Comparison of ENCODE assay signal across 38 cellular contexts in genomic region chr2:149044500-149044899, GRCh38. TPM values are rescaled to one million over a fixed set of nuclear protein-coding genes. Genes with fewer than 3 reads are reported as not detected.
DNase-seq lines count a peak whose midpoint lies in the region; ATAC-seq, FAIRE-seq and TF ChIP-seq lines count a peak whose summit lies in the region.
"Had no signal": no experiment of that assay in that cellular context is flagged by ENCODE, and none has a peak within 500 bp of the region (broad histone marks: within the 10 kb centered on the region; RNA-seq: fewer than 3 reads in every experiment).

No MANE protein-coding gene starts in this region.

- no peaks in the 10 kb centered on the region for H3K79me2 ChIP-seq in K562 (ENCODE audit: control insufficient read depth, insufficient read depth, low read length)

- no peak overlapping the region for H3K4me2 ChIP-seq in K562 (ENCODE audit: insufficient read depth, low read length)
- H3K4me2 ChIP-seq: A549; BLaER1; BLaER1 treated with 17β-estradiol and CSF1 and Interleukin-3, amounts not matched to agents 10 nM and 100 nM had no signal

- H3K27me3 Mint-ChIP-seq in glutamatergic neuron (ENCODE audit: unreplicated experiment): peaks cover 5% of the 10 kb centered on the region

- DNase-seq in NCI-H226 (peak; percentile 40), OCI-M1 (lab: John Stamatoyannopoulos, UW) (peak; percentile 14), amniotic epithelial cell (ENCODE audit: low read depth) (peak; percentile 64), K562 (ENCODE audit: extremely low read depth in 1 of 4, low spot score in 3 of 4) (no peak), glutamatergic neuron (no peak)
- DNase-seq in stimulated activated naive CD4-positive, alpha-beta T cell treated with Interleukin-2 at 50 U/mL for 16 hours (lab: John Stamatoyannopoulos, UW): no peak
- DNase-seq in effector CD8-positive, alpha-beta T cell (lab: John Stamatoyannopoulos, UW): no peak
- DNase-seq: 8988T; ACHN; AML-193; BE2C; C1 segment of cervical spinal cord; Caco-2; Calu3; CD4-positive, alpha-beta memory T cell; CD4-positive, alpha-beta T cell; CD4-positive, CD25-positive, alpha-beta regulatory T cell; CD8-positive, alpha-beta memory T cell; CD8-positive, alpha-beta T cell; COR-L47; DMS 273 treated with DMSO at 0.1 percent for 48 hours; DMS153; DMS53; DMS79; DMS79 treated with DMSO at 0.1 percent for 48 hours; DND-41; EL had no signal

- BruUV-seq in K562 (replicated peaks; lab: Mats Ljungman, UMichigan): no TSS peak

- no peak overlapping the region for H3K27ac Mint-ChIP-seq in glutamatergic neuron (ENCODE audit: unreplicated experiment)
- H3K27ac Mint-ChIP-seq: B cell; CD14-positive monocyte; CD4-positive, alpha-beta memory T cell; CD4-positive, alpha-beta T cell; CD4-positive, CD25-positive, alpha-beta regulatory T cell; CD8-positive, alpha-beta memory T cell; CD8-positive, alpha-beta T cell had no signal

- H3K36me3 Mint-ChIP-seq in glutamatergic neuron (ENCODE audit: unreplicated experiment): peaks cover 15% of the 10 kb centered on the region
- H3K36me3 Mint-ChIP-seq: CD14-positive monocyte; CD4-positive, CD25-positive, alpha-beta regulatory T cell; CD8-positive, alpha-beta T cell had no signal

- no peak for TF ChIP-seq EP300 in K562 (IDR thresholded peaks at IDR 0.05; ENCODE audit: low read length)

- H3K4me3 Mint-ChIP-seq in glutamatergic neuron (ENCODE audit: unreplicated experiment): no peak overlapping the region
- H3K4me3 Mint-ChIP-seq: B cell; CD14-positive monocyte; CD4-positive, alpha-beta memory T cell; CD4-positive, alpha-beta T cell; CD4-positive, CD25-positive, alpha-beta regulatory T cell; CD8-positive, alpha-beta memory T cell; CD8-positive, alpha-beta T cell had no signal

- peaks cover 4% of the 10 kb centered on the region for H3K9me3 Mint-ChIP-seq in glutamatergic neuron (ENCODE audit: unreplicated experiment)

- no peaks in the 10 kb centered on the region for H3K36me3 ChIP-seq in K562 (ENCODE audit: control insufficient read depth, insufficient read depth, low read length)
- H3K36me3 ChIP-seq: BE2C; BLaER1; BLaER1 treated with 17β-estradiol and CSF1 and Interleukin-3, amounts not matched to agents 10 nM and 100 nM had no signal

- CTCF ChIA-PET in K562 (lab: Yijun Ruan, JAX; ENCODE audit: low intra/inter-chr PET ratio): interaction anchor here (1.1 kb wide), 1 partner anchor 8 kb away, joined by 3 read pairs; no protein-coding TSS in a partner anchor

- intact Hi-C loops in K562 (cut with micrococcal nuclease): no loop called here

- no peak for TF ChIP-seq POLR2A in K562 (conservative IDR thresholded peaks at IDR 0.05)

- H3K27me3 ChIP-seq in K562 (ENCODE audit: control insufficient read depth in 2 of 2, insufficient read depth in 2 of 2, low read length in 2 of 2): peaks cover 0 to 2% of the 10 kb centered on the region in 2 experiments; a peak in 2 of 5 replicates
- H3K27me3 ChIP-seq: BLaER1; BLaER1 treated with 17β-estradiol and CSF1 and Interleukin-3, amounts not matched to agents 10 nM and 100 nM had no signal

- no peaks in the 10 kb centered on the region for H3K4me1 ChIP-seq in K562 (replicated peaks in 1 of 2; ENCODE audit: control insufficient read depth in 2 of 2, insufficient read depth in 2 of 2, low read length in 2 of 2)
- H3K4me1 ChIP-seq: A549; BE2C; BLaER1; BLaER1 treated with 17β-estradiol and CSF1 and Interleukin-3, amounts not matched to agents 10 nM and 100 nM had no signal

- H3K4me3 ChIP-seq in K562: no peak overlapping the region
- H3K4me3 ChIP-seq: A549; BLaER1; BLaER1 treated with 17β-estradiol and CSF1 and Interleukin-3, amounts not matched to agents 10 nM and 100 nM had no signal

- TF ChIP-seq RAD21 in K562 (CRISPR knock-in tag; conservative IDR thresholded peaks at IDR 0.05 in 1 of 2, IDR thresholded peaks at IDR 0.05 in 1 of 2): no peak

- no peaks in the 10 kb centered on the region for H4K20me1 ChIP-seq in K562 (replicated peaks; ENCODE audit: control insufficient read depth, insufficient read depth, low read length)
- H4K20me1 ChIP-seq: BLaER1; BLaER1 treated with 17β-estradiol and CSF1 and Interleukin-3, amounts not matched to agents 10 nM and 100 nM had no signal

- no peak overlapping the region for H3K9ac ChIP-seq in K562 (ENCODE audit: insufficient read depth in 1 of 2, low read depth in 2 of 2, low read length in 2 of 2)
- H3K9ac ChIP-seq: BLaER1; BLaER1 treated with 17β-estradiol and CSF1 and Interleukin-3, amounts not matched to agents 10 nM and 100 nM had no signal

- no peaks in the 10 kb centered on the region for H3K9me1 ChIP-seq in K562 (ENCODE audit: control insufficient read depth, insufficient read depth, low read length)

- WGBS in K562 (ENCODE audit: insufficient coverage, low coverage, missing lambda C conversion rate): 5% methylated on average over 1 of the region's 1 CpG

- FAIRE-seq in K562 (lab: Jason Lieb, UNC): no peak
- FAIRE-seq: A204.1, A549, D721Med had no signal

- no peak overlapping the region for H2AFZ ChIP-seq in K562 (ENCODE audit: low read depth, low read length)

- in situ Hi-C loops in K562 (cut with MboI): no loop called here

- no peaks in the 10 kb centered on the region for H3K4me1 Mint-ChIP-seq in glutamatergic neuron (ENCODE audit: low read depth, unreplicated experiment)
- H3K4me1 Mint-ChIP-seq: CD14-positive monocyte; CD4-positive, alpha-beta memory T cell; CD4-positive, CD25-positive, alpha-beta regulatory T cell had no signal

- POLR2A ChIA-PET in K562 (lab: Yijun Ruan, JAX): no interaction called here

- no peaks in the 10 kb centered on the region for H3K9me3 ChIP-seq in K562 (replicated peaks; ENCODE audit: control insufficient read depth, insufficient read depth, low read depth, low read length)
- H3K9me3 ChIP-seq: A549, BE2C had no signal

- no peak for TF ChIP-seq CTCF in K562 (IDR thresholded peaks at IDR 0.05 in 2 of 3, conservative IDR thresholded peaks at IDR 0.05 in 1 of 3; ENCODE audit: insufficient read depth in 2 of 3, low read depth in 1 of 3, low read length in 3 of 3)
- no peak for TF ChIP-seq CTCF in glutamatergic neuron (IDR thresholded peaks at IDR 0.05; ENCODE audit: partially characterized antibody, unreplicated experiment)

- no peak for ATAC-seq in K562
- no peak for ATAC-seq in GM19452 (IDR thresholded peaks at IDR 0.05; ENCODE audit: unreplicated experiment)
- ATAC-seq: A549; CD8-positive, alpha-beta T cell had no signal

- no peak overlapping the region for H3K27ac ChIP-seq in K562 (ENCODE audit: extremely low read depth, low read depth, low read length)
- H3K27ac ChIP-seq: 22Rv1; A549; BLaER1; BLaER1 treated with 17β-estradiol and CSF1 and Interleukin-3, amounts not matched to agents 10 nM and 100 nM; C4-2B had no signal

TF ChIP-seq in K562, 482 proteins besides CTCF, POLR2A, EP300 and RAD21 (continues in another document):
- peak; percentile 53 for TF ChIP-seq TEAD4 (IDR thresholded peaks at IDR 0.05; ENCODE audit: low read length)
- no peak for TF ChIP-seq TEAD4 (CRISPR knock-in tag; IDR thresholded peaks at IDR 0.05; ENCODE audit: borderline replicate concordance)
- TF ChIP-seq ZNF766 (CRISPR knock-in tag; conservative IDR thresholded peaks at IDR 0.05): peak; percentile 98
- peak; percentile 54 to 58 for TF ChIP-seq KDM1A (IDR thresholded peaks at IDR 0.05)
- TF ChIP-seq CBFA2T3 (IDR thresholded peaks at IDR 0.05): peak; percentile 60; the same call in 1 of the 2 replicates
- peak; percentile 93 for TF ChIP-seq MEIS2 (IDR thresholded peaks at IDR 0.05; ENCODE audit: partially characterized antibody)
- TF ChIP-seq TAL1 (IDR thresholded peaks at IDR 0.05): peak; percentile 51
- TF ChIP-seq TCF3 (CRISPR knock-in tag; IDR thresholded peaks at IDR 0.05): peak; percentile 37; the same call in 1 of the 2 replicates
- no peak for TF ChIP-seq PRMT5 (CRISPR knock-in tag; IDR thresholded peaks at IDR 0.05)
- TF ChIP-seq RCOR1 (IDR thresholded peaks at IDR 0.05; ENCODE audit: borderline replicate concordance in 1 of 2, low read depth in 2 of 2, low read length in 2 of 2): peak in 1 of 2 experiments; percentile 52; a peak in 1 of 4 replicates
- TF ChIP-seq HDAC6 (IDR thresholded peaks at IDR 0.05; ENCODE audit: low read depth, low read length): no peak
- no peak for TF ChIP-seq GATA2 (CRISPR knock-in tag; IDR thresholded peaks at IDR 0.05)
- TF ChIP-seq ARID1B (IDR thresholded peaks at IDR 0.05): peak; percentile 65
- TF ChIP-seq HDAC1 (IDR thresholded peaks at IDR 0.05): 0 out of 4 replicates have a peak, but pooled peaks of 1 of the 2 experiments have one; percentile 36
- TF ChIP-seq SOX6 (IDR thresholded peaks at IDR 0.05): peak; percentile 54; the same call in 1 of the 2 replicates
- TF ChIP-seq CBFA2T2 (conservative IDR thresholded peaks at IDR 0.05): peak; percentile 23; the same call in 1 of the 2 replicates
- TF ChIP-seq ZC3H8 (IDR thresholded peaks at IDR 0.05): no peak
- TF ChIP-seq MTA2 (IDR thresholded peaks at IDR 0.05; ENCODE audit: low read depth): 0 out of 2 replicates have a peak, but pooled peaks have one; percentile 24

RNA-seq across cellular contexts. Expression of gene LYPD6B, which starts 6.0 kb away (rescaled TPM):
- total RNA-seq in K562 (2011; cell fraction: chromatin; rRNA removed; ENCODE audit: low replicate concordance): not detected in 2 replicates
- not detected in 2 replicates for total RNA-seq in K562 (2011; cell fraction: nucleolus; rRNA removed)
- total RNA-seq in K562 (2011; cell fraction: nucleoplasm; rRNA removed): not detected in 2 replicates
- not detected in 2 replicates for total RNA-seq in K562 (2014; rRNA removed)
- not detected in 2 replicates for total RNA-seq in K562 (2014; rRNA removed; fragmentation: Illumina TruSeq; extraction: Trizol)
- not detected in 2 replicates for total RNA-seq in K562 (2015; rRNA removed; fragmentation: Illumina TruSeq; extraction: Trizol)
- total RNA-seq in K562 (2021): not detected in 2 replicates
- polyA plus RNA-seq in K562 (2011; rRNA removed): not detected in 2 replicates
- not detected in 2 replicates for polyA plus RNA-seq in K562 (2011; cell fraction: cytosol; rRNA removed)
- not detected in 2 replicates for polyA plus RNA-seq in K562 (2011; cell fraction: nucleus; rRNA removed)
- polyA plus RNA-seq in K562 (2012): not detected in 2 replicates
- not detected in 2 replicates for polyA plus RNA-seq in K562 (2014; fragmentation: Illumina TruSeq; extraction: Trizol)
- not detected for polyA plus RNA-seq in K562 (2014; fragmentation: Nextera tagmentation; extraction: Ambion mirVana)
- polyA plus RNA-seq in K562 (2014; rRNA removed): not detected in 2 replicates
- not detected in 2 replicates for polyA minus RNA-seq in K562 (2011; rRNA and poly(A)+ RNA removed)
- not detected in 2 replicates for polyA minus RNA-seq in K562 (2011; cell fraction: cytosol; rRNA and poly(A)+ RNA removed)
- polyA minus RNA-seq in K562 (2011; cell fraction: nucleus; rRNA and poly(A)+ RNA removed): not detected in 2 replicates
- total RNA-seq in glutamatergic neuron (ENCODE audit: unreplicated experiment): 0.69 TPM
- total RNA-seq: A673; CD4-positive, alpha-beta memory T cell; CD4-positive, alpha-beta T cell; CD4-positive, CD25-positive, alpha-beta regulatory T cell; CD8-positive, alpha-beta memory T cell; CD8-positive, alpha-beta T cell had no signal
- polyA plus RNA-seq: A549; CD14-positive monocyte; CD4-positive, alpha-beta memory T cell; CD4-positive, CD25-positive, alpha-beta regulatory T cell; CD8-positive, alpha-beta memory T cell had no signal

Comparison
In these comparisons a context has a peak if more than half of its experiments do, and no peak if none do; other contexts are left out.
1. DNase-seq: peak in NCI-H226 (single experiment), OCI-M1 (single experiment) and amniotic epithelial cell (single experiment); none in K562 (0 of 4), stimulated activated naive CD4-positive, alpha-beta T cell treated with Interleukin-2 at 50 U/mL for 16 hours (single experiment), effector CD8-positive, alpha-beta T cell (single experiment) and glutamatergic neuron (single experiment).